ENCODE assay signal across 20 cellular contexts in genomic region chr1:55359611-55360010, GRCh38.
"Had no signal": no experiment of that assay in that cellular context is flagged by ENCODE, and none has a peak within 500 bp of the region (broad histone marks: within the 10 kb centered on the region; RNA-seq: fewer than 3 reads in every experiment).

No MANE protein-coding gene starts in this region.

- H2AFZ ChIP-seq: neural progenitor cell, parathyroid adenoma had no signal

- H3K36me3 ChIP-seq: esophagus muscularis mucosa, neural progenitor cell, right lobe of liver, thoracic aorta, tibial nerve, upper lobe of left lung had no signal

- H3K4me3 ChIP-seq: coronary artery, esophagus muscularis mucosa, neural progenitor cell, right lobe of liver, thoracic aorta, tibial nerve, upper lobe of left lung had no signal

- ATAC-seq: naive thymus-derived CD4-positive, alpha-beta T cell; right lobe of liver; stimulated activated effector memory CD8-positive, alpha-beta T cell treated with anti-CD3 and anti-CD28 coated beads, Interleukin-12 subunit alpha, Interleukin-12 subunit beta, amount 100 ng/mL, for 72 hours had no signal

- H3K27ac ChIP-seq: coronary artery, esophagus muscularis mucosa, neural progenitor cell, parathyroid adenoma, right lobe of liver, thoracic aorta, upper lobe of left lung had no signal

- H3K9me3 ChIP-seq: esophagus muscularis mucosa, right lobe of liver, thoracic aorta, tibial nerve, upper lobe of left lung had no signal

- H3K9ac ChIP-seq: neural progenitor cell, parathyroid adenoma had no signal

- DNase-seq: dermis blood vessel endothelial cell; effector memory CD4-positive, alpha-beta T cell; hypothalamus; immature natural killer cell; mesenchymal stem cell; midbrain; naive thymus-derived CD4-positive, alpha-beta T cell; right lobe of liver; stimulated activated CD4-positive, alpha-beta T cell treated with anti-CD3 and anti-CD28 coated beads, Interleukin-2, amount 100 ng/mL, for 24 hours; stimulated activated CD4-positive, alpha-beta T cell treated with anti-CD3 and anti-CD28 coated beads, Interleukin-4, amount 100 ng/mL, for 24 hours; stimulated activated naive CD4-positive, alpha-beta T cell treated with Interleukin-2 at 50 U/mL for 16 hours; substantia nigra; upper lobe of left lung had no signal

- H3K79me2 ChIP-seq: parathyroid adenoma had no signal

- H3K4me2 ChIP-seq: neural progenitor cell had no signal

- H3K4me1 ChIP-seq: neural progenitor cell, parathyroid adenoma, right lobe of liver, upper lobe of left lung had no signal

- H3K27me3 ChIP-seq: esophagus muscularis mucosa, neural progenitor cell, right lobe of liver, tibial nerve, upper lobe of left lung had no signal
